Comparison of ENCODE assay signal across 22 cellular contexts in genomic region chr2:71687412-71687811, GRCh38.
DNase-seq lines count a peak whose midpoint lies in the region; ATAC-seq and TF ChIP-seq lines count a peak whose summit lies in the region.
"Had no signal": no experiment of that assay in that cellular context is flagged by ENCODE, and none has a peak within 500 bp of the region (broad histone marks: within the 10 kb centered on the region; RNA-seq: fewer than 3 reads in every experiment).

No MANE protein-coding gene starts in this region.

- H3K4me3 ChIP-seq in BLaER1 (no peak overlapping the region), left lung (no peak overlapping the region), sigmoid colon (no peak overlapping the region)

- H3K36me3 ChIP-seq in BLaER1 (no peaks in the 10 kb centered on the region), left lung (peaks cover 0 to 75% of the 10 kb centered on the region in 2 donors), sigmoid colon (peaks cover 0 to 17% (median 5%) of the 10 kb centered on the region in 4 donors)
- H3K36me3 ChIP-seq: BE2C had no signal

- no peak for TF ChIP-seq EP300 in sigmoid colon (IDR thresholded peaks at IDR 0.05)

- H3K9me3 ChIP-seq in BLaER1: no peaks in the 10 kb centered on the region
- no peaks in the 10 kb centered on the region for H3K9me3 ChIP-seq in left lung
- no peaks in the 10 kb centered on the region for H3K9me3 ChIP-seq in sigmoid colon
- H3K9me3 ChIP-seq: BE2C had no signal

- no peaks in the 10 kb centered on the region for H4K20me1 ChIP-seq in BLaER1

- 92 to 94% methylated on average over 10 of the region's 10 CpGs for WGBS in sigmoid colon, 2 donors

- no peak overlapping the region for H3K9ac ChIP-seq in BLaER1

- TF ChIP-seq CTCF in left lung (IDR thresholded peaks at IDR 0.05): no peak
- no peak for TF ChIP-seq CTCF in sigmoid colon (IDR thresholded peaks at IDR 0.05)

- H3K27ac ChIP-seq in BLaER1 (no peak overlapping the region), left lung (no peak overlapping the region), sigmoid colon (no peak overlapping the region)
- H3K27ac ChIP-seq: RWPE1 had no signal

- TF ChIP-seq POLR2A in sigmoid colon (IDR thresholded peaks at IDR 0.05): no peak

- DNase-seq in ELF-1 (ENCODE audit: low read depth, low spot score) (peak; percentile 13), left lung (peak; percentile 16 to 24), sigmoid colon (peak; percentile 48), NCI-H345 (lab: John Stamatoyannopoulos, UW) (no peak), NCI-H1092 (lab: John Stamatoyannopoulos, UW) (no peak)
- no peak for DNase-seq in stimulated activated naive CD4-positive, alpha-beta T cell treated with Interleukin-2 at 50 U/mL for 16 hours (lab: John Stamatoyannopoulos, UW)
- DNase-seq: BE2C; CD4-positive, alpha-beta T cell; COR-L47; GDM1; KBM-7; MM.1S; NCI-H1048; NCI-H1436; NCI-H187 treated with DMSO at 0.1 percent for 48 hours; NCI-H2107; NCI-H510A treated with DMSO at 0.1 percent for 48 hours; NCI-H774; NK-92 treated with Interleukin-12 subunit alpha and Interleukin-12 subunit beta, amount 100 ng/mL, for 24 hours had no signal

- intact Hi-C loops in left lung (cut with DNase I): no loop called here
- intact Hi-C loops in sigmoid colon (cut with DNase I): no loop called here

- ATAC-seq in left lung: no peak
- ATAC-seq: HCT116 had no signal

- peaks cover 23% of the 10 kb centered on the region for H3K4me1 ChIP-seq in BLaER1
- H3K4me1 ChIP-seq in left lung: no peaks in the 10 kb centered on the region
- no peaks in the 10 kb centered on the region for H3K4me1 ChIP-seq in sigmoid colon
- H3K4me1 ChIP-seq: BE2C had no signal

- H3K4me2 ChIP-seq in BLaER1: peak overlapping the region; percentile 19; the same call in 1 of the 2 replicates

- no peaks in the 10 kb centered on the region for H3K27me3 ChIP-seq in BLaER1
- H3K27me3 ChIP-seq in left lung: no peaks in the 10 kb centered on the region
- no peaks in the 10 kb centered on the region for H3K27me3 ChIP-seq in sigmoid colon
- H3K27me3 ChIP-seq: BE2C had no signal

Comparison
In these comparisons a context has a peak if more than half of its experiments do, and no peak if none do; other contexts are left out.
1. DNase-seq: peak in ELF-1 (single experiment), left lung (2 of 2) and sigmoid colon (single experiment); none in NCI-H345 (single experiment), NCI-H1092 (single experiment) and stimulated activated naive CD4-positive, alpha-beta T cell treated with Interleukin-2 at 50 U/mL for 16 hours (single experiment).